ENCODE assay signal across 20 cellular contexts in the genomic region with DNA sequence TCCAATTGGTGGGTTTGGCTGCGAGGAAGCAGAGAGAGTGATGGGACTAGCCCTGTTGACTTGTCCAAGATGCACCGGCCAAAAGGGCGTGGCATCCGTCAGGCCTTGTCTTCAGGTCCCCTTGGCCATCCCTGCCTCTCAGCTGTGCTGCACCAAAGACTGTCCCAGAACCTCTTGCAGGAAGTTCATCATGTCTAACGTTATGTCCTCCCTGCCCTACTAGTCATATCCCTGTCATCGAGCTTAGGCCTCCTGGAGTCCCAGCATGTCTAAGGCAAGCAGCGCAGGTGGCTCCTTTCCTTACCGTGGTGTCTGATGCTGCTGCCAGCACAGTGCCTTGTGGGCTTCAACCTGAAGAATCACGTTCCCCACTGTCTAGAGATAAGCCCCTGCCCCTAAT. TPM values are rescaled to one million over a fixed set of nuclear protein-coding genes. Genes with fewer than 3 reads are reported as not detected.
DNase-seq lines count a peak whose midpoint lies in the region; ATAC-seq and TF ChIP-seq lines count a peak whose summit lies in the region.
"Had no signal": no experiment of that assay in that cellular context is flagged by ENCODE, and none has a peak within 500 bp of the region (broad histone marks: within the 10 kb centered on the region; RNA-seq: fewer than 3 reads in every experiment).

No MANE protein-coding gene starts in this region.

- H3F3A ChIP-seq in PC-3 (ENCODE audit: low read length, unreplicated experiment) (no peaks in the 10 kb centered on the region), neural progenitor cell (ENCODE audit: low read depth) (no peaks in the 10 kb centered on the region)

- no peak overlapping the region for H3K4me2 ChIP-seq in PC-3 (ENCODE audit: low read length)
- no peak overlapping the region for H3K4me2 ChIP-seq in mammary epithelial cell (ENCODE audit: insufficient read depth, low read depth, low read length)
- H3K4me2 ChIP-seq in neural progenitor cell = no peak overlapping the region
- H3K4me2 ChIP-seq: GM23338 had no signal

- H3K27me3 Mint-ChIP-seq in MCF 10A (ENCODE audit: insufficient read depth, unreplicated experiment) (no peaks in the 10 kb centered on the region), neural progenitor cell (ENCODE audit: insufficient read depth, low read depth) (peaks cover 2% of the 10 kb centered on the region)

- peaks cover 6% of the 10 kb centered on the region for H3K4me1 Mint-ChIP-seq in MCF 10A (ENCODE audit: insufficient read depth, unreplicated experiment)
- H3K4me1 Mint-ChIP-seq in neural progenitor cell = peaks cover 4% of the 10 kb centered on the region

- intact Hi-C loops in MCF 10A (cut with micrococcal nuclease) = no loop called here
- intact Hi-C loops in breast epithelium (cut with DNase I; ENCODE audit: low total_unique reads) = no loop called here
- intact Hi-C loops in PC-3 (cut with micrococcal nuclease) = no loop called here
- intact Hi-C loops in mammary epithelial cell (cut with micrococcal nuclease) = no loop called here

- WGBS in mammary epithelial cell (ENCODE audit: low coverage, missing lambda C conversion rate) = 100% methylated on average over 7 of the region's 9 CpGs

- H4K20me1 ChIP-seq in PC-3 (ENCODE audit: low read length) (no peaks in the 10 kb centered on the region), mammary epithelial cell (ENCODE audit: insufficient read depth, low read length) (no peaks in the 10 kb centered on the region), neural progenitor cell (ENCODE audit: low read depth) (peaks cover 33% of the 10 kb centered on the region)

- dilution Hi-C loops in mammary epithelial cell (cut with HindIII; ENCODE audit: low sequenced_read_pairs) = no loop called here

- no peak overlapping the region for H3K27ac ChIP-seq in breast epithelium
- H3K27ac ChIP-seq in PC-3 (ENCODE audit: low read length) = no peak overlapping the region
- no peak overlapping the region for H3K27ac ChIP-seq in mammary epithelial cell (ENCODE audit: insufficient read depth, low read depth, low read length)
- no peak overlapping the region for H3K27ac ChIP-seq in neural progenitor cell
- H3K27ac ChIP-seq: 22Rv1, C4-2B had no signal

- H3K27ac Mint-ChIP-seq in MCF 10A (ENCODE audit: low read depth, unreplicated experiment) = no peak overlapping the region
- H3K27ac Mint-ChIP-seq in neural progenitor cell = no peak overlapping the region
- H3K27ac Mint-ChIP-seq: CD4-positive, CD25-positive, alpha-beta regulatory T cell; CD8-positive, alpha-beta T cell; GM23338; H9; HFFc6 had no signal

- in situ Hi-C loops in mammary epithelial cell (cut with MboI; ENCODE audit: low sequenced_read_pairs in 2 of 2) = loop anchor here (5.0 to 10.0 kb wide), 2 partner anchors 47 to 49 kb away; partner anchors contain the start of gene NECTIN1 (in 2 of the 2)

- no peak for DNase-seq in MCF 10A (ENCODE audit: unreplicated experiment)
- DNase-seq in breast epithelium (ENCODE audit: low spot score in 2 of 2) = no peak
- no peak for DNase-seq in PC-3
- DNase-seq in mammary epithelial cell = no peak
- DNase-seq in UCSD-AML1 (lab: John Stamatoyannopoulos, UW; ENCODE audit: unreplicated experiment) = no peak
- DNase-seq in glomerular visceral epithelial cell (ENCODE audit: extremely low spot score) = no peak
- DNase-seq in neural progenitor cell (ENCODE audit: low spot score) = no peak
- no peak for DNase-seq in AML-193 (lab: John Stamatoyannopoulos, UW)
- DNase-seq: ACHN; Caco-2; CD4-positive, CD25-positive, alpha-beta regulatory T cell; CD8-positive, alpha-beta T cell; DMS153; DND-41; H9; HFFc6 had no signal

- H3K9me3 ChIP-seq in breast epithelium (no peaks in the 10 kb centered on the region), PC-3 (ENCODE audit: low read length) (peaks cover 9% of the 10 kb centered on the region; the same call in 1 of the 2 replicates), mammary epithelial cell (replicated peaks; ENCODE audit: insufficient read depth, low read length) (peaks cover 9% of the 10 kb centered on the region), neural progenitor cell (ENCODE audit: low read depth) (no peaks in the 10 kb centered on the region)

- H3K4me3 ChIP-seq in breast epithelium (no peak overlapping the region), PC-3 (ENCODE audit: low read length) (no peak overlapping the region), mammary epithelial cell (replicated peaks in 1 of 3; ENCODE audit: insufficient read depth in 1 of 3, low read depth in 2 of 3, low read length in 3 of 3) (no peak overlapping the region), neural progenitor cell (no peak overlapping the region)
- H3K4me3 ChIP-seq: GM23338 had no signal

- H3K36me3 ChIP-seq in breast epithelium = no peaks in the 10 kb centered on the region
- H3K36me3 ChIP-seq in PC-3 (ENCODE audit: low read depth, low read length) = peaks cover 19% of the 10 kb centered on the region
- H3K36me3 ChIP-seq in mammary epithelial cell (ENCODE audit: insufficient read depth, low read length) = peaks cover 46% of the 10 kb centered on the region
- H3K36me3 ChIP-seq in neural progenitor cell = no peaks in the 10 kb centered on the region

- POLR2A ChIA-PET in MCF 10A (lab: Yijun Ruan, JAX) = interaction anchor here (2.0 kb wide), 1 partner anchor 14 kb away, joined by 7 read pairs; no protein-coding TSS in a partner anchor
- POLR2A ChIA-PET in PC-3 (lab: Charles Lee; ENCODE audit: unreplicated experiment) = no interaction called here

- no peak for TF ChIP-seq POLR2A in breast epithelium (IDR thresholded peaks at IDR 0.05)

- BruUV-seq in MCF 10A (replicated peaks; lab: Mats Ljungman, UMichigan) (TSS peak; percentile 42), PC-3 (replicated peaks; lab: Mats Ljungman, UMichigan) (TSS peak; percentile 10), mammary epithelial cell (replicated peaks; lab: Mats Ljungman, UMichigan) (TSS peak; percentile 73)

- H2AFZ ChIP-seq in PC-3 (ENCODE audit: low read length) (no peak overlapping the region), mammary epithelial cell (ENCODE audit: low read depth, low read length) (no peak overlapping the region), neural progenitor cell (replicated peaks) (no peak overlapping the region)
- H2AFZ ChIP-seq: GM23338 had no signal

- H3K36me3 Mint-ChIP-seq in MCF 10A (ENCODE audit: insufficient read depth, unreplicated experiment) (peaks cover 44% of the 10 kb centered on the region), neural progenitor cell (peaks cover 36% of the 10 kb centered on the region)
- H3K36me3 Mint-ChIP-seq: CD4-positive, CD25-positive, alpha-beta regulatory T cell; CD8-positive, alpha-beta T cell had no signal

- H3K4me3 Mint-ChIP-seq in MCF 10A (ENCODE audit: unreplicated experiment) (no peak overlapping the region), neural progenitor cell (no peak overlapping the region)
- H3K4me3 Mint-ChIP-seq: CD4-positive, CD25-positive, alpha-beta regulatory T cell; CD8-positive, alpha-beta T cell; GM23338; H9; HFFc6 had no signal

- CTCF ChIA-PET in MCF 10A (lab: Yijun Ruan, JAX) = interaction anchor here (0.9 to 5.3 kb wide), 4 partner anchors 14 to 430 kb away, joined by 4 to 22 read pairs (median 4); no protein-coding TSS in a partner anchor
- CTCF ChIA-PET in PC-3 (lab: Charles Lee) = no interaction called here
- CTCF ChIA-PET in mammary epithelial cell (lab: Charles Lee; ENCODE audit: low non-redundant PET) = no interaction called here

- H3K4me1 ChIP-seq in breast epithelium = peaks cover 0 to 13% of the 10 kb centered on the region in 2 donors
- H3K4me1 ChIP-seq in PC-3 (ENCODE audit: insufficient read depth, low read length) = peaks cover 20% of the 10 kb centered on the region
- H3K4me1 ChIP-seq in mammary epithelial cell (ENCODE audit: insufficient read depth, low read length) = peaks cover 39% of the 10 kb centered on the region
- H3K4me1 ChIP-seq in neural progenitor cell = no peaks in the 10 kb centered on the region
- H3K4me1 ChIP-seq: Caco-2 had no signal

- H3K9ac ChIP-seq in PC-3 (ENCODE audit: low read length) (no peak overlapping the region), mammary epithelial cell (ENCODE audit: insufficient read depth, low read length) (no peak overlapping the region), neural progenitor cell (no peak overlapping the region)

- H3K79me2 ChIP-seq in PC-3 (ENCODE audit: low read length) (no peaks in the 10 kb centered on the region), mammary epithelial cell (ENCODE audit: insufficient read depth, low read length) (peaks cover 89% of the 10 kb centered on the region), neural progenitor cell (ENCODE audit: low read depth) (peaks cover 25% of the 10 kb centered on the region)

- no peak for ATAC-seq in PC-3
- ATAC-seq: CD8-positive, alpha-beta T cell; GM23338; HCT116 had no signal

- no peaks in the 10 kb centered on the region for H3K9me3 Mint-ChIP-seq in MCF 10A (ENCODE audit: unreplicated experiment)
- H3K9me3 Mint-ChIP-seq in neural progenitor cell = peaks cover 10% of the 10 kb centered on the region
- H3K9me3 Mint-ChIP-seq: CD4-positive, CD25-positive, alpha-beta regulatory T cell; CD8-positive, alpha-beta T cell had no signal

- TF ChIP-seq CTCF in MCF 10A (IDR thresholded peaks at IDR 0.05; ENCODE audit: unreplicated experiment) (no peak), breast epithelium (IDR thresholded peaks at IDR 0.05) (no peak), PC-3 (conservative IDR thresholded peaks at IDR 0.05; ENCODE audit: low read depth, low read length) (no peak), mammary epithelial cell (conservative IDR thresholded peaks at IDR 0.05 in 1 of 2, IDR thresholded peaks at IDR 0.05 in 1 of 2; ENCODE audit: extremely low read depth in 1 of 2, insufficient read depth in 1 of 2, low read depth in 1 of 2, low read length in 2 of 2) (no peak), neural progenitor cell (IDR thresholded peaks at IDR 0.05) (no peak)

- no peaks in the 10 kb centered on the region for H3K27me3 ChIP-seq in breast epithelium
- no peaks in the 10 kb centered on the region for H3K27me3 ChIP-seq in PC-3 (ENCODE audit: low read length)
- H3K27me3 ChIP-seq in mammary epithelial cell (ENCODE audit: insufficient read depth, low read length) = no peaks in the 10 kb centered on the region
- no peaks in the 10 kb centered on the region for H3K27me3 ChIP-seq in neural progenitor cell

- H3K9me2 ChIP-seq in PC-3 (replicated peaks; ENCODE audit: low read length) = no peaks in the 10 kb centered on the region

RNA-seq across cellular contexts. Expression of gene NECTIN1, which starts 51.2 kb away (rescaled TPM):
- total RNA-seq in MCF 10A (2022) (59.2 and 78.6 TPM in 2 replicates), breast epithelium (1 to 10 TPM; 2.6 to 6.6 (median 4.5) TPM), PC-3 (2014; rRNA removed) (19.9 and 24.6 TPM in 2 replicates), mammary epithelial cell (100 to 1,000 TPM in 1 of 2 donors, 10 to 100 TPM in 1; 60.8 to 162 TPM), neural progenitor cell (ENCODE audit: low replicate concordance) (19.5 and 27.4 TPM in 2 replicates)
- 103 TPM for polyA plus RNA-seq in mammary epithelial cell
- polyA minus RNA-seq in mammary epithelial cell = 278 TPM
